ENCODE assay signal across 11 cellular contexts in genomic region chr2:71101656-71102055, GRCh38. TPM values are rescaled to one million over a fixed set of nuclear protein-coding genes. Genes with fewer than 3 reads are reported as not detected.
DNase-seq lines count a peak whose midpoint lies in the region; ATAC-seq and TF ChIP-seq lines count a peak whose summit lies in the region.
"Had no signal": no experiment of that assay in that cellular context is flagged by ENCODE, and none has a peak within 500 bp of the region (broad histone marks: within the 10 kb centered on the region; RNA-seq: fewer than 3 reads in every experiment).

No MANE protein-coding gene starts in this region.

- no peaks in the 10 kb centered on the region for H4K20me1 ChIP-seq in IMR-90 (ENCODE audit: insufficient read depth, low read length)

- WGBS in IMR-90 (ENCODE audit: extremely low coverage in 2 of 2, insufficient read length in 1 of 2), 2 experiments = no CpG with 5 or more reads among the region's 2 CpGs

- TF ChIP-seq RAD21 in IMR-90 (IDR thresholded peaks at IDR 0.05; ENCODE audit: low read length) = no peak

- H2BK20ac ChIP-seq in IMR-90 (ENCODE audit: low read depth, low read length) = no peak overlapping the region

- H2BK15ac ChIP-seq in IMR-90 (ENCODE audit: low read depth, low read length) = no peak overlapping the region

- H3K27me3 ChIP-seq in IMR-90 (ENCODE audit: control insufficient read depth, insufficient read depth, low read length) = no peaks in the 10 kb centered on the region; the same call in 1 of the 2 replicates

- H2AK9ac ChIP-seq in IMR-90 (replicated peaks; ENCODE audit: low read depth, low read length, poor library complexity) = no peak overlapping the region

- no peaks in the 10 kb centered on the region for H3K79me1 ChIP-seq in IMR-90 (ENCODE audit: low read depth in 1 of 2, low read length in 2 of 2)

- dilution Hi-C loops in IMR-90 (cut with HindIII; ENCODE audit: low sequenced_read_pairs, unreplicated experiment) = no loop called here

- H3K4me2 ChIP-seq in IMR-90 (ENCODE audit: low read depth, low read length) = 0 out of 2 replicates have a peak overlapping the region, but pooled peaks have one; percentile 25

- no peak overlapping the region for H3K4me3 ChIP-seq in AG09309 (ENCODE audit: control insufficient read depth, low read depth, low read length)
- no peak overlapping the region for H3K4me3 ChIP-seq in IMR-90 (ENCODE audit: insufficient read depth, low read depth, low read length)
- no peak overlapping the region for H3K4me3 ChIP-seq in cardiac fibroblast (replicated peaks in 1 of 2; ENCODE audit: low read depth in 2 of 2, low read length in 2 of 2)

- no peak overlapping the region for H2BK120ac ChIP-seq in IMR-90 (ENCODE audit: low read depth, low read length)

- BruUV-seq in IMR-90 (replicated peaks; lab: Mats Ljungman, UMichigan) = no TSS peak

- ATAC-seq in IMR-90 (ENCODE audit: low read depth) = peak; percentile 77
- no peak for ATAC-seq in activated CD4-positive, CD25-positive, alpha-beta regulatory T cell treated with anti-CD3 and anti-CD28 coated beads, Interleukin-2, amount 50 U/mL, for 24 hours
- ATAC-seq: sciatic nerve had no signal

- no peak overlapping the region for H3K23ac ChIP-seq in IMR-90 (ENCODE audit: low read depth, low read length)

- CTCF ChIA-PET in IMR-90 (lab: Yijun Ruan, JAX) = interaction anchor here (0.7 to 3.0 kb wide), 4 partner anchors 9 to 283 kb away, joined by 4 to 20 read pairs (median 10); no protein-coding TSS in a partner anchor

- H3K4ac ChIP-seq in IMR-90 (ENCODE audit: low read depth, low read length) = no peak overlapping the region

- H3K36me3 ChIP-seq in IMR-90 (ENCODE audit: control insufficient read depth, insufficient read depth, low read length) = no peaks in the 10 kb centered on the region

- no peak overlapping the region for H4K5ac ChIP-seq in IMR-90 (ENCODE audit: low read depth, low read length)

- no peak overlapping the region for H4K91ac ChIP-seq in IMR-90 (ENCODE audit: insufficient read depth, low read depth, low read length)

- H3K4me1 ChIP-seq in IMR-90 (ENCODE audit: control insufficient read depth, insufficient read depth, low read length) = no peaks in the 10 kb centered on the region

- no peak overlapping the region for H3K27ac ChIP-seq in IMR-90 (ENCODE audit: insufficient read depth, low read length)

- H3K9me1 ChIP-seq in IMR-90 (ENCODE audit: insufficient read depth, low read length) = no peaks in the 10 kb centered on the region

- peaks cover 3% of the 10 kb centered on the region for H3K9me3 ChIP-seq in IMR-90 (ENCODE audit: control insufficient read depth, insufficient read depth, low read length)

- DNase-seq in AG09309 (ENCODE audit: low read depth) = peak; percentile 58
- DNase-seq in IMR-90 = peak; percentile 94
- peak; percentile 57 to 74 for DNase-seq in cardiac fibroblast (ENCODE audit: low read depth in 2 of 2)
- peak; percentile 8 for DNase-seq in kidney tubule cell (ENCODE audit: low spot score)
- DNase-seq in stimulated activated CD4-positive, alpha-beta T cell treated with anti-CD3 and anti-CD28 coated beads, Interleukin-12 subunit alpha, Interleukin-12 subunit beta, amount 100 ng/mL, for 4 hours = no peak
- DNase-seq in NCI-H526 (lab: John Stamatoyannopoulos, UW) = no peak
- DNase-seq in activated CD4-positive, CD25-positive, alpha-beta regulatory T cell treated with anti-CD3 and anti-CD28 coated beads, Interleukin-2, amount 50 U/mL, for 72 hours = no peak
- DNase-seq: CD4-positive, CD25-positive, alpha-beta regulatory T cell; NCI-H1436 had no signal

- no peak overlapping the region for H3K14ac ChIP-seq in IMR-90 (replicated peaks; ENCODE audit: low read depth, low read length)

- H2AK5ac ChIP-seq in IMR-90 (ENCODE audit: low read depth, low read length) = no peak overlapping the region

- TF ChIP-seq CTCF in AG09309 (IDR thresholded peaks at IDR 0.05; ENCODE audit: control insufficient read depth, insufficient read depth, low read depth, low read length, missing control alignments) (no peak), IMR-90 (conservative IDR thresholded peaks at IDR 0.05; ENCODE audit: low read depth, low read length) (no peak), cardiac fibroblast (IDR thresholded peaks at IDR 0.05; ENCODE audit: low read depth, low read length) (no peak)

- no peak for TF ChIP-seq POLR2A in IMR-90 (IDR thresholded peaks at IDR 0.05; ENCODE audit: low read depth, low read length)

- H3K56ac ChIP-seq in IMR-90 (ENCODE audit: extremely low read depth, insufficient read depth, low read length) = no peak overlapping the region

- H3K9ac ChIP-seq in IMR-90 (ENCODE audit: low read depth, low read length) = no peak overlapping the region

- H2BK5ac ChIP-seq in IMR-90 (ENCODE audit: low read depth, low read length, poor library complexity, severe bottlenecking) = no peak overlapping the region

- 0 out of 4 replicates have a peak overlapping the region, but pooled peaks of 1 of the 2 experiments have one; percentile 36 for H4K8ac ChIP-seq in IMR-90 (ENCODE audit: low read depth in 2 of 2, low read length in 2 of 2)

- POLR2A ChIA-PET in IMR-90 (lab: Charles Lee; ENCODE audit: unreplicated experiment) = interaction anchor here (0.7 kb wide), 1 partner anchor 10 kb away, joined by 3 read pairs; no protein-coding TSS in a partner anchor

- in situ Hi-C loops in IMR-90 (cut with MboI; ENCODE audit: low sequenced_read_pairs) = no loop called here

- no peak overlapping the region for H2AFZ ChIP-seq in IMR-90 (replicated peaks; ENCODE audit: low read length, poor library complexity)

- H3K18ac ChIP-seq in IMR-90 (ENCODE audit: low read depth, low read length) = no peak overlapping the region

- intact Hi-C loops in IMR-90 (cut with micrococcal nuclease) = no loop called here

TF ChIP-seq in IMR-90, 13 proteins besides CTCF, POLR2A, EP300 and RAD21:
- TF ChIP-seq BHLHE40 (IDR thresholded peaks at IDR 0.05; ENCODE audit: low read depth, low read length) (0 out of 2 replicates have a peak, but pooled peaks have one; percentile 10), MXI1 (IDR thresholded peaks at IDR 0.05; ENCODE audit: borderline replicate concordance, low read depth, low read length) (no peak), ELK1 (IDR thresholded peaks at IDR 0.05; ENCODE audit: borderline replicate concordance, low read depth, low read length) (no peak), CEBPB (IDR thresholded peaks at IDR 0.05; ENCODE audit: low read depth, low read length) (0 out of 2 replicates have a peak, but pooled peaks have one; percentile 4), MAZ (IDR thresholded peaks at IDR 0.05; ENCODE audit: borderline replicate concordance, low read depth, low read length) (peak; percentile 33; the same call in 1 of the 2 replicates)
TF ChIP-seq in IMR-90: peak in this region for 3.

RNA-seq across cellular contexts. Expression of gene MCEE, which starts 28.4 kb away (rescaled TPM):
- total RNA-seq in IMR-90 (2012; rRNA removed) = 11.1 and 13.9 TPM in 2 replicates
- 13.4 and 15.0 TPM in 2 replicates for polyA plus RNA-seq in IMR-90 (2012; rRNA removed)
- polyA plus RNA-seq in IMR-90 (2012; cell fraction: cytosol; rRNA removed) = 5.4 and 5.9 TPM in 2 replicates
- 30.8 and 50.7 TPM in 2 replicates for polyA plus RNA-seq in IMR-90 (2012; cell fraction: nucleus; rRNA removed; ENCODE audit: low replicate concordance)

RNA-seq across cellular contexts. Expression of gene MPHOSPH10, which starts 28.8 kb away (rescaled TPM):
- total RNA-seq in IMR-90 (2012; rRNA removed) = 5.4 and 15.6 TPM in 2 replicates
- 11.1 and 11.2 TPM in 2 replicates for polyA plus RNA-seq in IMR-90 (2012; rRNA removed)
- 1.4 and 1.6 TPM in 2 replicates for polyA plus RNA-seq in IMR-90 (2012; cell fraction: cytosol; rRNA removed)
- polyA plus RNA-seq in IMR-90 (2012; cell fraction: nucleus; rRNA removed; ENCODE audit: low replicate concordance) = 2.6 and 9.3 TPM in 2 replicates

RNA-seq across cellular contexts. Expression of gene NAGK, which starts 33.2 kb away (rescaled TPM):
- 60.4 and 77.8 TPM in 2 replicates for total RNA-seq in IMR-90 (2012; rRNA removed)
- polyA plus RNA-seq in IMR-90 (2012; rRNA removed) = 146 and 150 TPM in 2 replicates
- polyA plus RNA-seq in IMR-90 (2012; cell fraction: cytosol; rRNA removed) = 119 and 140 TPM in 2 replicates
- polyA plus RNA-seq in IMR-90 (2012; cell fraction: nucleus; rRNA removed; ENCODE audit: low replicate concordance) = 281 and 318 TPM in 2 replicates

Comparison
In these comparisons a context has a peak if more than half of its experiments do, and no peak if none do; other contexts are left out.
1. DNase-seq: peak in AG09309 (single experiment), IMR-90 (single experiment), cardiac fibroblast (2 of 2) and kidney tubule cell (single experiment); none in stimulated activated CD4-positive, alpha-beta T cell treated with anti-CD3 and anti-CD28 coated beads, Interleukin-12 subunit alpha, Interleukin-12 subunit beta, amount 100 ng/mL, for 4 hours (single experiment), NCI-H526 (0 of 2) and activated CD4-positive, CD25-positive, alpha-beta regulatory T cell treated with anti-CD3 and anti-CD28 coated beads, Interleukin-2, amount 50 U/mL, for 72 hours (single experiment).